In the genomic region with DNA sequence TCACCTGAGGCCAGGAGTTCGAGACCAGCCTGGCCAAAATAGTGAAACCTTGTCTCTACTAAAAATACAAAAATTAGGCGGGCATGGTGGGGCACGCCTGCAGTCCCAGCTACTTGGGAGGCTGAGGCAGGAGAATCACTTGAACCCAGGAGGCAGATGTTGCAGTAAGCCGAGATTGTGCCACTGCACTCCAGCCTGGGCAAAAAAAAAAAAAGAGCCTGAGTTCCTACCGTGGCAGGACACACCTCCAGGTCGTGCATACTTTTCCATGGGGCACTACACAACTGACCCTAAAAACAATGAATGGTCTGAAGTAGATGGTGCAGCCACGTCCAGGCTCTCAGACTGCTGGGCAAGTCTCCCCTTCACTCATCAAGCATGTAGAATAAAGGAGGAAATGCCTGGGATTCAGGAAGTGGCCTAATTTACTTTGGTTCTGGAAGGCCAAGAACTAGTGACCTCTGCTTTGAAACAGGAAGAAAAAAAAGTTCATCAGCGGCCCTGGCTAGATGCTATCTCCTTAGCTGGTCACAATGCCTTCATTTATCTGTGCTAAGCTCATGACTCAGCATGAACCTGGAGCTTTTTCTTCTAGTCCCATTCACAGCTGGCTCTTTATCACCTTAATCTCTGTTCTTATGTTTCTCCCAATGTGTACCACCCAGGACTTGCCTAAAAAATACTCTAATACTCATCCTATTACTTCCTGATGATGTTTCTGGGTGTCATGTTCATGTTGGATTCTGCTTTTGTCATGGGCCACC, we compare ENCODE assay signal across 2 cellular contexts.
TF ChIP-seq lines count a peak whose summit lies in the region.

No MANE protein-coding gene starts in this region.

TF ChIP-seq in K562, 482 proteins besides CTCF, POLR2A, EP300 and RAD21 (continued from another document and continues in another):
- TF ChIP-seq HMGXB4 (CRISPR knock-in tag; IDR thresholded peaks at IDR 0.05), result no peak
- no peak for TF ChIP-seq ZNF175 (CRISPR knock-in tag; IDR thresholded peaks at IDR 0.05; ENCODE audit: low read depth)
- TF ChIP-seq NCOR1 (IDR thresholded peaks at IDR 0.05), result no peak; the same call in 1 of the 2 replicates
- no peak for TF ChIP-seq IFI16 (CRISPR knock-in tag; IDR thresholded peaks at IDR 0.05)
- TF ChIP-seq, protein P1, sequence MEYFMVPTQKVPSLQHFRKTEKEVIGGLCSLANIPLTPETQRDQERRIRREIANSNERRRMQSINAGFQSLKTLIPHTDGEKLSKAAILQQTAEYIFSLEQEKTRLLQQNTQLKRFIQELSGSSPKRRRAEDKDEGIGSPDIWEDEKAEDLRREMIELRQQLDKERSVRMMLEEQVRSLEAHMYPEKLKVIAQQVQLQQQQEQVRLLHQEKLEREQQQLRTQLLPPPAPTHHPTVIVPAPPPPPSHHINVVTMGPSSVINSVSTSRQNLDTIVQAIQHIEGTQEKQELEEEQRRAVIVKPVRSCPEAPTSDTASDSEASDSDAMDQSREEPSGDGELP (CRISPR knock-in tag; IDR thresholded peaks at IDR 0.05; ENCODE audit: borderline replicate concordance), result peak; percentile 20; the same call in 1 of the 2 replicates
- TF ChIP-seq ADNP (tag; IDR thresholded peaks at IDR 0.05), result no peak
- TF ChIP-seq CHD1 (IDR thresholded peaks at IDR 0.05; ENCODE audit: low read length), result no peak
- no peak for TF ChIP-seq PHB2 (IDR thresholded peaks at IDR 0.05; ENCODE audit: low read depth)
- no peak for TF ChIP-seq TAF15 (IDR thresholded peaks at IDR 0.05; ENCODE audit: low read depth, low read length)
- no peak for TF ChIP-seq FOXP4 (CRISPR knock-in tag; IDR thresholded peaks at IDR 0.05; ENCODE audit: borderline replicate concordance)
- TF ChIP-seq FOS (IDR thresholded peaks at IDR 0.05; ENCODE audit: extremely low read depth, insufficient read length), result no peak
- TF ChIP-seq E2F6 (IDR thresholded peaks at IDR 0.05; ENCODE audit: borderline replicate concordance in 1 of 2, extremely low read depth in 1 of 2, insufficient read depth in 1 of 2, insufficient read length in 1 of 2, low read depth in 1 of 2, low read length in 1 of 2, poor library complexity in 1 of 2, severe bottlenecking in 1 of 2), result no peak
- no peak for TF ChIP-seq MBD1 (CRISPR knock-in tag; IDR thresholded peaks at IDR 0.05)
- TF ChIP-seq, protein P2, sequence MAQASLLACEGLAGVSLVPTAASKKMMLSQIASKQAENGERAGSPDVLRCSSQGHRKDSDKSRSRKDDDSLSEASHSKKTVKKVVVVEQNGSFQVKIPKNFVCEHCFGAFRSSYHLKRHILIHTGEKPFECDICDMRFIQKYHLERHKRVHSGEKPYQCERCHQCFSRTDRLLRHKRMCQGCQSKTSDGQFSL (CRISPR knock-in tag; IDR thresholded peaks at IDR 0.05), result no peak
- TF ChIP-seq, protein P2 (tag; IDR thresholded peaks at IDR 0.05), result no peak
- TF ChIP-seq HIVEP1 (CRISPR knock-in tag; IDR thresholded peaks at IDR 0.05), result no peak

TF ChIP-seq in HepG2, 621 proteins besides CTCF, POLR2A, EP300 and RAD21 (continued from another document):
- no peak for TF ChIP-seq CEBPZ (IDR thresholded peaks at IDR 0.05; ENCODE audit: low read length)
- TF ChIP-seq ZNF282 (IDR thresholded peaks at IDR 0.05; ENCODE audit: partially characterized antibody), result no peak
- TF ChIP-seq ZNF777 (CRISPR knock-in tag; IDR thresholded peaks at IDR 0.05), result peak; percentile 61; the same call in 1 of the 2 replicates
- TF ChIP-seq NCOR1 (IDR thresholded peaks at IDR 0.05; ENCODE audit: borderline replicate concordance, low read length), result no peak; the same call in 1 of the 2 replicates
- peak; percentile 5; the same call in 1 of the 2 replicates for TF ChIP-seq KDM1A (CRISPR knock-in tag; IDR thresholded peaks at IDR 0.05)
- TF ChIP-seq ZNF326 (CRISPR knock-in tag; IDR thresholded peaks at IDR 0.05; ENCODE audit: borderline replicate concordance), result no peak
- TF ChIP-seq ZNF20 (CRISPR knock-in tag; IDR thresholded peaks at IDR 0.05), result no peak
- TF ChIP-seq GRHL1 (CRISPR knock-in tag; conservative IDR thresholded peaks at IDR 0.05), result no peak
- TF ChIP-seq HMGA1 (CRISPR knock-in tag; conservative IDR thresholded peaks at IDR 0.05), result no peak
- TF ChIP-seq, protein P3, sequence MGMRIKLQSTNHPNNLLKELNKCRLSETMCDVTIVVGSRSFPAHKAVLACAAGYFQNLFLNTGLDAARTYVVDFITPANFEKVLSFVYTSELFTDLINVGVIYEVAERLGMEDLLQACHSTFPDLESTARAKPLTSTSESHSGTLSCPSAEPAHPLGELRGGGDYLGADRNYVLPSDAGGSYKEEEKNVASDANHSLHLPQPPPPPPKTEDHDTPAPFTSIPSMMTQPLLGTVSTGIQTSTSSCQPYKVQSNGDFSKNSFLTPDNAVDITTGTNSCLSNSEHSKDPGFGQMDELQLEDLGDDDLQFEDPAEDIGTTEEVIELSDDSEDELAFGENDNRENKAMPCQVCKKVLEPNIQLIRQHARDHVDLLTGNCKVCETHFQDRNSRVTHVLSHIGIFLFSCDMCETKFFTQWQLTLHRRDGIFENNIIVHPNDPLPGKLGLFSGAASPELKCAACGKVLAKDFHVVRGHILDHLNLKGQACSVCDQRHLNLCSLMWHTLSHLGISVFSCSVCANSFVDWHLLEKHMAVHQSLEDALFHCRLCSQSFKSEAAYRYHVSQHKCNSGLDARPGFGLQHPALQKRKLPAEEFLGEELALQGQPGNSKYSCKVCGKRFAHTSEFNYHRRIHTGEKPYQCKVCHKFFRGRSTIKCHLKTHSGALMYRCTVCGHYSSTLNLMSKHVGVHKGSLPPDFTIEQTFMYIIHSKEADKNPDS (CRISPR knock-in tag; IDR thresholded peaks at IDR 0.05), result peak; percentile 91
- peak; percentile 93 for TF ChIP-seq MIER3 (CRISPR knock-in tag; IDR thresholded peaks at IDR 0.05; ENCODE audit: borderline replicate concordance)
- peak; percentile 81; the same call in 1 of the 2 replicates for TF ChIP-seq NAIF1 (CRISPR knock-in tag; IDR thresholded peaks at IDR 0.05; ENCODE audit: borderline replicate concordance)
- TF ChIP-seq TEAD2 (CRISPR knock-in tag; IDR thresholded peaks at IDR 0.05), result no peak
- no peak for TF ChIP-seq JUND (CRISPR knock-in tag; IDR thresholded peaks at IDR 0.05)
- TF ChIP-seq MEF2D (CRISPR knock-in tag; IDR thresholded peaks at IDR 0.05), result peak; percentile 67
- peak; percentile 94 for TF ChIP-seq RARA (CRISPR knock-in tag; IDR thresholded peaks at IDR 0.05)
- no peak for TF ChIP-seq CENPBD1 (CRISPR knock-in tag; IDR thresholded peaks at IDR 0.05; ENCODE audit: borderline replicate concordance, low read depth)
- peak; percentile 100 for TF ChIP-seq NR2F2 (IDR thresholded peaks at IDR 0.05; ENCODE audit: borderline replicate concordance, low read depth)
TF ChIP-seq in HepG2: peak in this region for 280.
